Comparison of ENCODE assay signal across 25 cellular contexts in genomic region chr14:95101736-95102677, GRCh38. TPM values are rescaled to one million over a fixed set of nuclear protein-coding genes. Genes with fewer than 3 reads are reported as not detected.
DNase-seq lines count a peak whose midpoint lies in the region; ATAC-seq and TF ChIP-seq lines count a peak whose summit lies in the region.
"Had no signal": no experiment of that assay in that cellular context is flagged by ENCODE, and none has a peak within 500 bp of the region (broad histone marks: within the 10 kb centered on the region; RNA-seq: fewer than 3 reads in every experiment).

No MANE protein-coding gene starts in this region.

- 82% methylated on average over 10 of the region's 10 CpGs for WGBS in suprapubic skin

- DNase-seq in activated naive CD4-positive, alpha-beta T cell treated with Interleukin-2 at 50 U/mL for 16 hours, result no peak
- DNase-seq in NCI-H2171 treated with DMSO at 0.1 percent for 48 hours (lab: John Stamatoyannopoulos, UW) (peak; percentile 96), glutamatergic neuron (no peak), suprapubic skin (ENCODE audit: low spot score in 2 of 2) (no peak), RKO (ENCODE audit: low spot score) (no peak)
- DNase-seq in stimulated activated naive B cell treated with anti-CD40 and anti-IgM and Interleukin-4, amounts not matched to agents 10 μg/mL and 1 μg/mL and 100 μg/mL, for 72 hours, result no peak
- DNase-seq: endodermal cell; esophagus squamous epithelium; HCEC 1CT; left ventricle myocardium inferior; NCI-H1092; NCI-H2029; NCI-H226; PC-3; SHP77; sigmoid colon; stimulated activated CD4-positive, alpha-beta T cell treated with anti-CD3 and anti-CD28 coated beads, Interleukin-15, amount 100 ng/mL, for 24 hours; T1000 had no signal

- no peak overlapping the region for H3K4me3 Mint-ChIP-seq in activated naive CD4-positive, alpha-beta T cell treated with anti-CD3 and anti-CD28 coated beads, Interleukin-2, amount 50 U/mL, for 24 hours
- peak overlapping the region; percentile 8 for H3K4me3 Mint-ChIP-seq in glutamatergic neuron (ENCODE audit: unreplicated experiment)
- no peak overlapping the region for H3K4me3 Mint-ChIP-seq in stimulated activated naive B cell treated with anti-CD40 and anti-IgM and Interleukin-4, amounts not matched to agents 10 μg/mL and 1 μg/mL and 100 μg/mL, for 72 hours
- H3K4me3 Mint-ChIP-seq: endodermal cell, nephron, WTC11 had no signal

- H3K9me3 Mint-ChIP-seq in activated naive CD4-positive, alpha-beta T cell treated with anti-CD3 and anti-CD28 coated beads, Interleukin-2, amount 50 U/mL, for 24 hours, result no peaks in the 10 kb centered on the region
- H3K9me3 Mint-ChIP-seq in glutamatergic neuron (ENCODE audit: unreplicated experiment), result peaks cover 3% of the 10 kb centered on the region
- no peaks in the 10 kb centered on the region for H3K9me3 Mint-ChIP-seq in stimulated activated naive B cell treated with anti-CD40 and anti-IgM and Interleukin-4, amounts not matched to agents 10 μg/mL and 1 μg/mL and 100 μg/mL, for 72 hours
- H3K9me3 Mint-ChIP-seq: endodermal cell, nephron, WTC11 had no signal

- H3K4me1 Mint-ChIP-seq in activated naive CD4-positive, alpha-beta T cell treated with anti-CD3 and anti-CD28 coated beads, Interleukin-2, amount 50 U/mL, for 24 hours, result peaks cover 37% of the 10 kb centered on the region
- H3K4me1 Mint-ChIP-seq in glutamatergic neuron (ENCODE audit: low read depth, unreplicated experiment), result peaks cover 23% of the 10 kb centered on the region
- peaks cover 3 to 9% of the 10 kb centered on the region in 2 donors for H3K4me1 Mint-ChIP-seq in stimulated activated naive B cell treated with anti-CD40 and anti-IgM and Interleukin-4, amounts not matched to agents 10 μg/mL and 1 μg/mL and 100 μg/mL, for 72 hours
- H3K4me1 Mint-ChIP-seq: endodermal cell had no signal

- no peak for TF ChIP-seq POLR2A in suprapubic skin (IDR thresholded peaks at IDR 0.05)

- H3K4me1 ChIP-seq in suprapubic skin, result peaks cover 22% of the 10 kb centered on the region
- H3K4me1 ChIP-seq: BLaER1 had no signal

- peaks cover 56% of the 10 kb centered on the region for H3K36me3 ChIP-seq in suprapubic skin

- no peaks in the 10 kb centered on the region for H3K27me3 Mint-ChIP-seq in activated naive CD4-positive, alpha-beta T cell treated with anti-CD3 and anti-CD28 coated beads, Interleukin-2, amount 50 U/mL, for 24 hours
- H3K27me3 Mint-ChIP-seq in glutamatergic neuron (ENCODE audit: unreplicated experiment), result peaks cover 1% of the 10 kb centered on the region
- H3K27me3 Mint-ChIP-seq in stimulated activated naive B cell treated with anti-CD40 and anti-IgM and Interleukin-4, amounts not matched to agents 10 μg/mL and 1 μg/mL and 100 μg/mL, for 72 hours, result no peaks in the 10 kb centered on the region

- TF ChIP-seq EP300 in suprapubic skin (IDR thresholded peaks at IDR 0.05), result no peak

- no peak for TF ChIP-seq CTCF in glutamatergic neuron (IDR thresholded peaks at IDR 0.05; ENCODE audit: partially characterized antibody, unreplicated experiment)
- TF ChIP-seq CTCF in suprapubic skin (IDR thresholded peaks at IDR 0.05), result no peak

- no peak overlapping the region for H3K4me3 ChIP-seq in suprapubic skin
- H3K4me3 ChIP-seq: BLaER1, coronary artery, esophagus squamous epithelium, left ventricle myocardium inferior, sigmoid colon had no signal

- H3K36me3 Mint-ChIP-seq in activated naive CD4-positive, alpha-beta T cell treated with anti-CD3 and anti-CD28 coated beads, Interleukin-2, amount 50 U/mL, for 24 hours, result peaks cover 24% of the 10 kb centered on the region
- H3K36me3 Mint-ChIP-seq in glutamatergic neuron (ENCODE audit: unreplicated experiment), result peaks cover 4% of the 10 kb centered on the region
- peaks cover 33 to 46% of the 10 kb centered on the region in 2 donors for H3K36me3 Mint-ChIP-seq in stimulated activated naive B cell treated with anti-CD40 and anti-IgM and Interleukin-4, amounts not matched to agents 10 μg/mL and 1 μg/mL and 100 μg/mL, for 72 hours

- no peak for ATAC-seq in stimulated activated naive B cell treated with anti-CD40 and anti-IgM and Interleukin-4, amounts not matched to agents 10 μg/mL and 1 μg/mL and 100 μg/mL, for 72 hours (replicated peaks)
- ATAC-seq in GM21619 (IDR thresholded peaks at IDR 0.05; ENCODE audit: unreplicated experiment), result no peak
- ATAC-seq: PC-3, WTC11 had no signal

- H3K9me3 ChIP-seq in suprapubic skin, result no peaks in the 10 kb centered on the region
- H3K9me3 ChIP-seq: BLaER1, esophagus squamous epithelium, left ventricle myocardium inferior, sigmoid colon had no signal

- no peaks in the 10 kb centered on the region for H3K27me3 ChIP-seq in suprapubic skin
- H3K27me3 ChIP-seq: BLaER1, esophagus squamous epithelium, sigmoid colon had no signal

- peak overlapping the region; percentile 56 for H3K27ac Mint-ChIP-seq in activated naive CD4-positive, alpha-beta T cell treated with anti-CD3 and anti-CD28 coated beads, Interleukin-2, amount 50 U/mL, for 24 hours
- peak overlapping the region; percentile 59 for H3K27ac Mint-ChIP-seq in glutamatergic neuron (ENCODE audit: unreplicated experiment)
- peak overlapping the region; percentile 48 for H3K27ac Mint-ChIP-seq in stimulated activated naive B cell treated with anti-CD40 and anti-IgM and Interleukin-4, amounts not matched to agents 10 μg/mL and 1 μg/mL and 100 μg/mL, for 72 hours
- H3K27ac Mint-ChIP-seq: endodermal cell, nephron, WTC11 had no signal

- no peak overlapping the region for H3K27ac ChIP-seq in suprapubic skin
- H3K27ac ChIP-seq: BLaER1, coronary artery, HL-60, left ventricle myocardium inferior had no signal

RNA-seq across cellular contexts. Expression of gene DICER1, which starts 55.3 kb away (rescaled TPM):
- 113 TPM for total RNA-seq in glutamatergic neuron (ENCODE audit: unreplicated experiment)
- 100 to 1,000 TPM in 1 of 4 donors, 10 to 100 TPM in 3; 38.3 to 124 (median 54.4) TPM for total RNA-seq in suprapubic skin
